ENCODE assay signal across 1 cellular context in the genomic region with DNA sequence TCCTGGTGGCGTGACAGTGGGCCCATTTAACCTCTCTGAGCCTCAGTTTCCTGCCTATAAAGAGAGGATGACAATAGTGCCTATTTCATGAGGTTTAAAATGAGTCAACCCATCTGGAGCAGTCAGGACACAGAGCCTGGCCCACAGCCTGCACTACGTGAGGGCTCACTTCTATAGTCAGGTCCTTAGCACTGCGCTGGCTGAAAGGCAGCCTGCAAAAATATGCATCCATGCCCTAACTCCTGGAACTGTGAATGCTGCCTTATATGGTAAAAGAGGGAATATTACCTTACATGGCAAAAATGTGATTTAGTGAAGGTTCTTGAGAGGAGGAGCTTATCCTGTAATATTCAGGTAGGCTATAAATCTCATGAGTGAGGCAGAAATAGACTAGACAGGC.
A peak's percentile ranks its signal among the peaks of the same experiment; 100 is the strongest.
TF ChIP-seq lines count a peak whose summit lies in the region.

No MANE protein-coding gene starts in this region.

TF ChIP-seq in HepG2, 621 proteins besides CTCF, POLR2A, EP300 and RAD21:
- TF ChIP-seq MAFF (IDR thresholded peaks at IDR 0.05; ENCODE audit: low read depth, low read length) (0 out of 2 replicates have a peak, but pooled peaks have one; percentile 23), TMF1 (CRISPR knock-in tag; IDR thresholded peaks at IDR 0.05; ENCODE audit: low read depth) (no peak), ZNF687 (CRISPR knock-in tag; IDR thresholded peaks at IDR 0.05) (no peak), NFRKB (IDR thresholded peaks at IDR 0.05) (no peak), SALL1 (CRISPR knock-in tag; IDR thresholded peaks at IDR 0.05) (no peak)
TF ChIP-seq in HepG2: peak in this region for 1.
